Comparison of ENCODE assay signal across 8 cellular contexts in genomic region chr1:201539561-201540404, GRCh38. TPM values are rescaled to one million over a fixed set of nuclear protein-coding genes. Genes with fewer than 3 reads are reported as not detected.
DNase-seq lines count a peak whose midpoint lies in the region; TF ChIP-seq lines count a peak whose summit lies in the region.

No MANE protein-coding gene starts in this region.

- TF ChIP-seq POLR2A in prostate gland (IDR thresholded peaks at IDR 0.05) = no peak

- TF ChIP-seq CTCF in GM10248 (IDR thresholded peaks at IDR 0.05; ENCODE audit: control extremely low read depth, extremely low read depth, low read depth, missing control alignments) = no peak
- no peak for TF ChIP-seq CTCF in prostate gland (IDR thresholded peaks at IDR 0.05)

- H3K9me3 ChIP-seq in iPS DF 6.9 (ENCODE audit: control insufficient read depth, insufficient read depth, low read length) (no peaks in the 10 kb centered on the region), prostate gland (no peaks in the 10 kb centered on the region)

- H3K4me3 ChIP-seq in iPS DF 6.9 (ENCODE audit: low read length) (peak overlapping the region; percentile 73; the same call in 1 of the 2 replicates), prostate gland (peak overlapping the region; percentile 48 to 49)

- H3K27me3 ChIP-seq in iPS DF 6.9 (ENCODE audit: control insufficient read depth, insufficient read depth, low read length) = peaks cover 7% of the 10 kb centered on the region; the same call in 1 of the 2 replicates
- H3K27me3 ChIP-seq in prostate gland (replicated peaks; ENCODE audit: insufficient read depth) = no peaks in the 10 kb centered on the region

- H3K4me1 ChIP-seq in iPS DF 6.9 (ENCODE audit: control insufficient read depth, insufficient read depth, low read length) = peaks cover 3% of the 10 kb centered on the region; the same call in 1 of the 2 replicates
- peaks cover 3% of the 10 kb centered on the region for H3K4me1 ChIP-seq in prostate gland (replicated peaks)

- H3K27ac ChIP-seq in iPS DF 6.9 (ENCODE audit: low read length) = no peak overlapping the region
- H3K27ac ChIP-seq in prostate gland = peak overlapping the region; percentile 68 to 75

- no CpG with 5 or more reads among the region's 45 CpGs for WGBS in iPS DF 6.9 (ENCODE audit: insufficient coverage, insufficient read length)
- WGBS in prostate gland = 3% methylated on average over 44 of the region's 45 CpGs

- intact Hi-C loops in prostate gland (cut with DNase I) = no loop called here

- DNase-seq in GM10248 (ENCODE audit: extremely low spot score) (peak; percentile 17), NCI-H510A treated with DMSO at 0.1 percent for 48 hours (lab: John Stamatoyannopoulos, UW) (peak; percentile 83), astrocyte of the hippocampus (ENCODE audit: low read depth, low spot score) (peak; percentile 69), iPS DF 6.9 (ENCODE audit: low read depth, low spot score) (no peak), prostate gland (ENCODE audit: low spot score) (no peak), SW 1271 (lab: John Stamatoyannopoulos, UW) (no peak), activated gamma-delta T cell (lab: John Stamatoyannopoulos, UW) (no peak)
- no peak for DNase-seq in stimulated activated CD8-positive, alpha-beta memory T cell treated with anti-CD3 and anti-CD28 coated beads, Interleukin-4, amount 100 ng/mL, for 48 hours

- no peaks in the 10 kb centered on the region for H3K36me3 ChIP-seq in iPS DF 6.9 (ENCODE audit: control insufficient read depth, insufficient read depth, low read length)
- no peaks in the 10 kb centered on the region for H3K36me3 ChIP-seq in prostate gland

- POLR2A ChIA-PET in GM10248 (lab: Yijun Ruan, JAX) = no interaction called here

- CTCF ChIA-PET in GM10248 (lab: Yijun Ruan, JAX) = interaction anchor here (0.9 to 9.8 kb wide), 8 partner anchors 9 to 253 kb away, joined by 3 to 63 read pairs (median 5); no protein-coding TSS in a partner anchor

RNA-seq across cellular contexts. Expression of gene NAV1, which starts 0.9 kb away (rescaled TPM):
- total RNA-seq in prostate gland = 10 to 100 TPM; 13.1 to 29.1 TPM

RNA-seq across cellular contexts. Expression of gene CSRP1, which starts 32.9 kb away (rescaled TPM):
- total RNA-seq in prostate gland = 1,000 to 10,000 TPM; 1,117 to 1,634 TPM

Comparison
In these comparisons a context has a peak if more than half of its experiments do, and no peak if none do; other contexts are left out.
1. DNase-seq: peak in GM10248 (single experiment), NCI-H510A treated with DMSO at 0.1 percent for 48 hours (single experiment) and astrocyte of the hippocampus (single experiment); none in iPS DF 6.9 (single experiment), prostate gland (single experiment), stimulated activated CD8-positive, alpha-beta memory T cell treated with anti-CD3 and anti-CD28 coated beads, Interleukin-4, amount 100 ng/mL, for 48 hours (single experiment), SW 1271 (0 of 2) and activated gamma-delta T cell (single experiment).